In the genomic region with DNA sequence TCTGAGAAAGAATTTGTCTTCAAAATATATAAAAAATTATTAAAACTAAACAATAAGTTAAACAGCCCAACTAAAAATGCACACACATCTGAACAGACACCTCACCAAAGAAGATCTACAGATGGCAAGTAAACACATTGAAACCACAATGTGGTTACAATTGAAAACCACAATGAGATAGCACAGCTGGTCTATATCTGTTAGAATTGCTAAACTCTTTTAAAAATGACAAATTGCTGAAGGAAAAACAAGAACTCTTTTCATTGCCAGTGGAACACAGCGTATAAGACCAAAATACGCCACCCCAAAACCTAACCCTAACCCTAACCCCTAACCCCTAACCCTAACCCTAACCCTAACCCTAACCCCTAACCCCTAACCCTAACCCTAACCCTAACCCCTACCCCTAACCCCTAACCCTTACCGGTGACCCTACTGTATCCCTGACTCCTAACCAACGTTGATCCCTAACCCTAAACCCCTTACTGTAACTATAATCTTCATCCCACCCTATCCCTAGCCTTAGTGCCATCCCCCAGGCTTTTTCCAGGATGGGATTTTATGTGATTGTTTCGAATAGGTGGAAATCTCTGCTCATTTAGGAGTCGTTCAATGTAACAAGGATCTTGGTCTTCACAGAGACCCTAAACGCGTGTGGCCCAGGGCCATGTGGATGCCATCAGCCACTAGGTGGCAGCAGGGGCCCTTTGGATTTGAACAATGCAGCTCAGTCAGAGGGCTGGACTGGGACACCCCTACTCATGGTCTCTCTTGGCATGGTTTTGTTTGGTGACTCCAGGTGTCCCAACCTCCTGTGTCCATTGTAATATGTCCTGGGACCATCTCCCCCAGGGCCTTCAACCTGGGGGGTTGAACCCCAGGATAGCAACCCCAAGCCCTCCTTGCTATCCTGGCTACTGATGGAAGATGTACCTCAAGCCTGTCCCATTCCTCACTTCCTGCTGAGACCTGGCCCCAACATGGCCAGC, we compare ENCODE assay signal across 8 cellular contexts. TPM values are rescaled to one million over a fixed set of nuclear protein-coding genes. Genes with fewer than 3 reads are reported as not detected.
DNase-seq lines count a peak whose midpoint lies in the region; ATAC-seq, FAIRE-seq and TF ChIP-seq lines count a peak whose summit lies in the region.
"Not testable (repeated sequence)": the region's sequence is repeated elsewhere in the genome, so short reads cannot be mapped to it uniquely, and the experiment has no call there.
"Had no signal": no experiment of that assay in that cellular context is flagged by ENCODE, and none has a peak within 500 bp of the region (broad histone marks: within the 10 kb centered on the region; RNA-seq: fewer than 3 reads in every experiment).

No MANE protein-coding gene starts in this region.

- H3K79me2 ChIP-seq in PC-9 (ENCODE audit: low read depth) = not testable (repeated sequence)

- not testable (repeated sequence) for H3F3A ChIP-seq in PC-9 (ENCODE audit: insufficient read depth, low read depth)

- H3K4me3 ChIP-seq in PC-9; astrocyte of the spinal cord (ENCODE audit: low read depth, low read length): not testable (repeated sequence)

- H3K9me2 ChIP-seq in PC-9 (ENCODE audit: insufficient read depth) = not testable (repeated sequence)

- H3K4me3 Mint-ChIP-seq in activated CD8-positive, alpha-beta memory T cell treated with anti-CD3 and anti-CD28 coated beads, Interleukin-2, amount 10 ng/mL, durations not matched to agents 7 days and 5 days; glutamatergic neuron (ENCODE audit: unreplicated experiment): not testable (repeated sequence)
- peak overlapping the region; percentile 80 for H3K4me3 Mint-ChIP-seq in natural killer cell

- H3K9me3 ChIP-seq in PC-9 (ENCODE audit: insufficient read depth, low read depth) = not testable (repeated sequence)

- TF ChIP-seq POLR2A in GM12892 (IDR thresholded peaks at IDR 0.05; ENCODE audit: low read depth, low read length) = not testable (repeated sequence)

- FAIRE-seq in GM12892 (lab: Jason Lieb, UNC) = peak; percentile 99

- not testable (repeated sequence) for H3K9me3 Mint-ChIP-seq in activated CD8-positive, alpha-beta memory T cell treated with anti-CD3 and anti-CD28 coated beads, Interleukin-2, amount 10 ng/mL, durations not matched to agents 7 days and 5 days (ENCODE audit: low read depth); glutamatergic neuron (ENCODE audit: unreplicated experiment); natural killer cell

- intact Hi-C loops in PC-9 (cut with micrococcal nuclease; ENCODE audit: unreplicated experiment); natural killer cell (cut with micrococcal nuclease): not testable (repeated sequence)

- TF ChIP-seq CTCF in PC-9 (conservative IDR thresholded peaks at IDR 0.05) (peak; percentile 68), astrocyte of the spinal cord (IDR thresholded peaks at IDR 0.05; ENCODE audit: low read depth, low read length) (peak; percentile 1), natural killer cell (IDR thresholded peaks at IDR 0.05) (peak; percentile 33)
- TF ChIP-seq CTCF in glutamatergic neuron (IDR thresholded peaks at IDR 0.05; ENCODE audit: partially characterized antibody, unreplicated experiment) = not testable (repeated sequence)

- in situ Hi-C loops in astrocyte of the spinal cord (cut with HindIII; ENCODE audit: low sequenced_read_pairs) = not testable (repeated sequence)

- not testable (repeated sequence) for BruUV-seq in PC-9 (replicated peaks; lab: Mats Ljungman, UMichigan)

- not testable (repeated sequence) for H3K36me3 ChIP-seq in PC-9 (ENCODE audit: low read depth)

- H3K27ac ChIP-seq in PC-9 = not testable (repeated sequence)

- not testable (repeated sequence) for H3K4me1 ChIP-seq in PC-9 (replicated peaks; ENCODE audit: insufficient read depth)

- H3K27ac Mint-ChIP-seq in activated CD8-positive, alpha-beta memory T cell treated with anti-CD3 and anti-CD28 coated beads, Interleukin-2, amount 10 ng/mL, durations not matched to agents 7 days and 5 days; glutamatergic neuron (ENCODE audit: unreplicated experiment): not testable (repeated sequence)
- peak overlapping the region; percentile 82 to 87 for H3K27ac Mint-ChIP-seq in natural killer cell

- H3K27me3 ChIP-seq in PC-9 (ENCODE audit: insufficient read depth, low read depth) = not testable (repeated sequence)

- not testable (repeated sequence) for H2AFZ ChIP-seq in PC-9

- H3K36me3 Mint-ChIP-seq in activated CD8-positive, alpha-beta memory T cell treated with anti-CD3 and anti-CD28 coated beads, Interleukin-2, amount 10 ng/mL, durations not matched to agents 7 days and 5 days; glutamatergic neuron (ENCODE audit: unreplicated experiment); natural killer cell: not testable (repeated sequence)

- H3K27me3 Mint-ChIP-seq in activated CD8-positive, alpha-beta memory T cell treated with anti-CD3 and anti-CD28 coated beads, Interleukin-2, amount 10 ng/mL, durations not matched to agents 7 days and 5 days; glutamatergic neuron (ENCODE audit: unreplicated experiment); natural killer cell (ENCODE audit: low read depth in 2 of 2): not testable (repeated sequence)

- not testable (repeated sequence) for H3K4me2 ChIP-seq in PC-9

- DNase-seq in GM12892 (ENCODE audit: insufficient read length); astrocyte of the spinal cord (ENCODE audit: low read depth, low spot score); natural killer cell: not testable (repeated sequence)
- peak in 1 of 2 experiments; percentile 71 for DNase-seq in PC-9
- peak; percentile 71 for DNase-seq in activated CD8-positive, alpha-beta memory T cell treated with anti-CD3 and anti-CD28 coated beads, Interleukin-2, amount 10 ng/mL, durations not matched to agents 7 days and 5 days
- DNase-seq in glutamatergic neuron = peak; percentile 2
- peak; percentile 53 for DNase-seq in stimulated activated CD4-positive, alpha-beta T cell treated with anti-CD3 and anti-CD28 coated beads, Interleukin-4, amount 100 ng/mL, for 1 hour

- POLR2A ChIA-PET in PC-9 (lab: Charles Lee; ENCODE audit: unreplicated experiment) = not testable (repeated sequence)

- peak; percentile 83 for ATAC-seq in activated CD8-positive, alpha-beta memory T cell treated with anti-CD3 and anti-CD28 coated beads, Interleukin-2, amount 10 ng/mL, durations not matched to agents 7 days and 5 days
- ATAC-seq in natural killer cell = peak; percentile 62 to 78 (median 75)

- CTCF ChIA-PET in PC-9 (lab: Charles Lee) = not testable (repeated sequence)
- CTCF ChIA-PET in activated CD8-positive, alpha-beta memory T cell treated with anti-CD3 and anti-CD28 coated beads, Interleukin-2, amount 10 ng/mL, durations not matched to agents 7 days and 5 days (lab: Charles Lee) = interaction anchor here (1.2 kb wide), 1 partner anchor 172 kb away, joined by 3 read pairs; no protein-coding TSS in a partner anchor

- not testable (repeated sequence) for H3K4me1 Mint-ChIP-seq in activated CD8-positive, alpha-beta memory T cell treated with anti-CD3 and anti-CD28 coated beads, Interleukin-2, amount 10 ng/mL, durations not matched to agents 7 days and 5 days; glutamatergic neuron (ENCODE audit: low read depth, unreplicated experiment)
- H3K4me1 Mint-ChIP-seq in natural killer cell = peaks cover 0 to 10% of the 10 kb centered on the region in 2 donors

- not testable (repeated sequence) for H4K20me1 ChIP-seq in PC-9 (ENCODE audit: insufficient read depth)

RNA-seq across cellular contexts. Expression of gene SCGB1C1, which starts 1.1 kb away (rescaled TPM):
- polyA plus RNA-seq in GM12892 (2012; ENCODE audit: missing spikeins) = not detected
- total RNA-seq in PC-9 (2021) = not detected in 2 replicates
- not detected for total RNA-seq in activated CD8-positive, alpha-beta memory T cell treated with anti-CD3 and anti-CD28 coated beads, Interleukin-2, amount 10 ng/mL, durations not matched to agents 7 days and 5 days
- total RNA-seq in glutamatergic neuron (ENCODE audit: unreplicated experiment) = not detected
- total RNA-seq in natural killer cell = 1 to 10 TPM in 1 of 3 donors, under 1 TPM in 1, not detected in 1; 0.73 to 2.1 TPM
- total RNA-seq: SJSA1 had no signal

RNA-seq across cellular contexts. Expression of gene BET1L, which starts 15.4 kb away (rescaled TPM):
- polyA plus RNA-seq in GM12892 (2012; ENCODE audit: missing spikeins) = 24.1 TPM
- 45.7 and 60.6 TPM in 2 replicates for total RNA-seq in PC-9 (2021)
- total RNA-seq in activated CD8-positive, alpha-beta memory T cell treated with anti-CD3 and anti-CD28 coated beads, Interleukin-2, amount 10 ng/mL, durations not matched to agents 7 days and 5 days = 10 to 100 TPM; 28.8 to 31.7 TPM
- total RNA-seq in glutamatergic neuron (ENCODE audit: unreplicated experiment) = 45.5 TPM
- 10 to 100 TPM; 32.4 to 44.1 (median 35.8) TPM for total RNA-seq in natural killer cell

RNA-seq across cellular contexts. Expression of gene RIC8A, which starts 15.7 kb away (rescaled TPM):
- polyA plus RNA-seq in GM12892 (2012; ENCODE audit: missing spikeins) = 38.6 TPM
- 115 and 129 TPM in 2 replicates for total RNA-seq in PC-9 (2021)
- total RNA-seq in activated CD8-positive, alpha-beta memory T cell treated with anti-CD3 and anti-CD28 coated beads, Interleukin-2, amount 10 ng/mL, durations not matched to agents 7 days and 5 days = 100 to 1,000 TPM; 110 to 113 TPM
- 95.5 TPM for total RNA-seq in glutamatergic neuron (ENCODE audit: unreplicated experiment)
- total RNA-seq in natural killer cell = 100 to 1,000 TPM; 102 to 153 (median 106) TPM

RNA-seq across cellular contexts. Expression of gene SIRT3, which starts 44.4 kb away (rescaled TPM):
- 20.7 TPM for polyA plus RNA-seq in GM12892 (2012; ENCODE audit: missing spikeins)
- 26.0 and 35.0 TPM in 2 replicates for total RNA-seq in PC-9 (2021)
- total RNA-seq in activated CD8-positive, alpha-beta memory T cell treated with anti-CD3 and anti-CD28 coated beads, Interleukin-2, amount 10 ng/mL, durations not matched to agents 7 days and 5 days = 10 to 100 TPM; 12.8 to 15.9 TPM
- total RNA-seq in glutamatergic neuron (ENCODE audit: unreplicated experiment) = 23.6 TPM
- 10 to 100 TPM; 20.1 to 24.2 (median 21.2) TPM for total RNA-seq in natural killer cell

RNA-seq across cellular contexts. Expression of gene PSMD13, which starts 45.0 kb away (rescaled TPM):
- 147 TPM for polyA plus RNA-seq in GM12892 (2012; ENCODE audit: missing spikeins)
- total RNA-seq in PC-9 (2021) (143 and 147 TPM in 2 replicates), glutamatergic neuron (ENCODE audit: unreplicated experiment) (136 TPM), natural killer cell (100 to 1,000 TPM in 2 of 3 donors, 10 to 100 TPM in 1; 94.6 to 111 (median 104) TPM)
- 100 to 1,000 TPM; 166 to 199 TPM for total RNA-seq in activated CD8-positive, alpha-beta memory T cell treated with anti-CD3 and anti-CD28 coated beads, Interleukin-2, amount 10 ng/mL, durations not matched to agents 7 days and 5 days
